In genomic region chr2:85551698-85552678, GRCh38 we compare ENCODE assay signal across 8 cellular contexts. TPM values are rescaled to one million over a fixed set of nuclear protein-coding genes. Genes with fewer than 3 reads are reported as not detected.
A peak's percentile ranks its signal among the peaks of the same experiment; 100 is the strongest.
DNase-seq lines count a peak whose midpoint lies in the region; ATAC-seq, FAIRE-seq and TF ChIP-seq lines count a peak whose summit lies in the region.

No MANE protein-coding gene starts in this region.

- peaks cover 8% of the 10 kb centered on the region for H4K20me1 ChIP-seq in HepG2 (ENCODE audit: insufficient read depth, low read length)

- in situ Hi-C loops in HepG2 (cut with HindIII; ENCODE audit: extremely low pct_ligation_motif_present, low pct_unique_long_range_greater_than_20kb): loop anchor here (5.0 kb wide), 2 partner anchors 130 to 160 kb away; no protein-coding TSS in a partner anchor

- H3K9me3 Mint-ChIP-seq in chondrocyte (ENCODE audit: low read depth): no peaks in the 10 kb centered on the region

- H3K27me3 Mint-ChIP-seq in chondrocyte (ENCODE audit: low read depth): no peaks in the 10 kb centered on the region

- H3K4me3 Mint-ChIP-seq in chondrocyte (ENCODE audit: unreplicated experiment): no peak overlapping the region

- H3K4me2 ChIP-seq in HepG2 (ENCODE audit: low read depth, low read length): no peak overlapping the region

- POLR2A ChIA-PET in HepG2 (lab: Yijun Ruan, JAX): interaction anchor here (0.6 to 20.8 kb wide), 19 partner anchors 9 to 224 kb away, joined by 3 to 645 read pairs (median 4); partner anchors contain the start of genes C2orf68, ELMOD3, GGCX and MAT2A

- no peak overlapping the region for H3K9ac ChIP-seq in HepG2 (ENCODE audit: insufficient read depth, low read depth, low read length)

- TF ChIP-seq EP300 in HepG2 (IDR thresholded peaks at IDR 0.05; ENCODE audit: low read depth in 2 of 2, low read length in 2 of 2) (no peak), HepG2 (CRISPR knock-in tag; IDR thresholded peaks at IDR 0.05; ENCODE audit: borderline replicate concordance) (0 out of 2 replicates have a peak, but pooled peaks have one; percentile 24)

- H3K27ac ChIP-seq in HepG2 (ENCODE audit: extremely low read length, insufficient read depth, low read length): no peak overlapping the region

- no peak overlapping the region for H3K27ac Mint-ChIP-seq in chondrocyte (ENCODE audit: unreplicated experiment)

- ATAC-seq in HG03378 (IDR thresholded peaks at IDR 0.05; ENCODE audit: unreplicated experiment) (peak; percentile 63), HepG2 (peak; percentile 57)

- intact Hi-C loops in HepG2 (cut with micrococcal nuclease; ENCODE audit: unreplicated experiment): loop anchor here (1.0 to 5.0 kb wide), 5 partner anchors 132 to 252 kb away; partner anchors contain the start of genes ELMOD3, RETSAT and TGOLN2

- no peak; a peak in 1 of 4 replicates for TF ChIP-seq POLR2A in HepG2 (IDR thresholded peaks at IDR 0.05; ENCODE audit: insufficient read depth in 1 of 2, low read depth in 2 of 2, low read length in 2 of 2)

- peaks cover 4% of the 10 kb centered on the region for H3K4me1 ChIP-seq in HepG2 (ENCODE audit: insufficient read depth, low read length)

- peak; percentile 98 for FAIRE-seq in HepG2 (lab: Jason Lieb, UNC)

- H3K4me3 ChIP-seq in HepG2 (replicated peaks in 1 of 3; ENCODE audit: insufficient read depth in 1 of 3, low read depth in 2 of 3, low read length in 3 of 3): no peak overlapping the region

- TF ChIP-seq RAD21 in HepG2 (CRISPR knock-in tag; IDR thresholded peaks at IDR 0.05): peak; percentile 97

- no peaks in the 10 kb centered on the region for H3K27me3 ChIP-seq in HepG2 (ENCODE audit: control insufficient read depth in 1 of 2, insufficient read depth in 2 of 2, low read length in 2 of 2)

- H2AFZ ChIP-seq in HepG2 (ENCODE audit: low read length): no peak overlapping the region

- H3K36me3 Mint-ChIP-seq in chondrocyte (ENCODE audit: low read depth): peaks cover 7% of the 10 kb centered on the region

- H3K4me1 Mint-ChIP-seq in chondrocyte (ENCODE audit: low read depth): peaks cover 12% of the 10 kb centered on the region

- TF ChIP-seq CTCF in chondrocyte (IDR thresholded peaks at IDR 0.05): peak; percentile 97
- TF ChIP-seq CTCF in HepG2 (CRISPR knock-in tag; IDR thresholded peaks at IDR 0.05): peak; percentile 96

- WGBS in HepG2 (ENCODE audit: low lambda C conversion rate): 89% methylated on average over 9 of the region's 9 CpGs

- H3K79me2 ChIP-seq in HepG2 (ENCODE audit: insufficient read depth, low read length): peaks cover 5% of the 10 kb centered on the region

- no TSS peak for BruUV-seq in HepG2 (replicated peaks; lab: Mats Ljungman, UMichigan)

- peak; percentile 52 to 81 (median 76) for DNase-seq in NCI-H1417 (lab: John Stamatoyannopoulos, UW)
- no peak for DNase-seq in NCI-H1417 treated with DMSO at 0.1 percent for 48 hours (lab: John Stamatoyannopoulos, UW)
- DNase-seq in NCI-H69 (lab: John Stamatoyannopoulos, UW): peak; percentile 74
- peak; percentile 81 to 93 for DNase-seq in activated CD4-positive, alpha-beta T cell treated with anti-CD3 and anti-CD28 coated beads for 4 hours
- DNase-seq in chondrocyte (ENCODE audit: low spot score): no peak
- peak; percentile 83 for DNase-seq in HepG2 (ENCODE audit: low spot score)
- peak; percentile 75 to 83 (median 83) for DNase-seq in stimulated activated CD4-positive, alpha-beta T cell treated with anti-CD3 and anti-CD28 coated beads, TNF-alpha, amount 100 ng/mL, for 24 hours (ENCODE audit: low read depth in 3 of 3)

- CTCF ChIA-PET in HepG2 (lab: Yijun Ruan, JAX; ENCODE audit: low intra/inter-chr PET ratio, low total read pairs): interaction anchor here (1.3 to 4.8 kb wide), 3 partner anchors 13 to 161 kb away, joined by 5 to 45 read pairs (median 41); partner anchors contain the start of gene MAT2A

- H3K9me3 ChIP-seq in HepG2 (ENCODE audit: low read length): no peaks in the 10 kb centered on the region

- H3K36me3 ChIP-seq in HepG2 (replicated peaks in 1 of 2; ENCODE audit: control insufficient read depth in 1 of 2, insufficient read depth in 2 of 2, low read length in 2 of 2): peaks cover 49 to 76% of the 10 kb centered on the region in 2 experiments

RNA-seq across cellular contexts. Expression of gene GGCX, which starts 9.3 kb away (rescaled TPM):
- total RNA-seq in chondrocyte (55.7 to 78.6 TPM (median 58.6 TPM) in 3 replicates), HepG2 (2016; rRNA removed; fragmentation: Illumina TruSeq; extraction: Trizol) (51.3 and 103 TPM in 2 replicates)
- total RNA-seq in HepG2 (2016; cell fraction: cytosol; rRNA removed; fragmentation: Illumina TruSeq; extraction: Trizol; ENCODE audit: low read depth): 17.1 and 22.7 TPM in 2 replicates
- 48.3 and 106 TPM in 2 replicates for total RNA-seq in HepG2 (2016; cell fraction: insoluble cytoplasmic fraction; rRNA removed; fragmentation: Illumina TruSeq; extraction: Trizol)
- total RNA-seq in HepG2 (2016; cell fraction: membrane; rRNA removed; fragmentation: Illumina TruSeq; extraction: Trizol): 29.4 and 31.6 TPM in 2 replicates
- 105 and 118 TPM in 2 replicates for total RNA-seq in HepG2 (2016; cell fraction: nucleus; rRNA removed; fragmentation: Illumina TruSeq; extraction: Trizol)
- polyA plus RNA-seq in HepG2 (2011; rRNA removed): 72.5 and 74.9 TPM in 2 replicates
- polyA plus RNA-seq in HepG2 (2011; cell fraction: cytosol; rRNA removed): 69.2 and 77.6 TPM in 2 replicates
- polyA plus RNA-seq in HepG2 (2011; cell fraction: nucleus; rRNA removed): 125 and 131 TPM in 2 replicates
- polyA plus RNA-seq in HepG2 (2012): 61.2 and 76.7 TPM in 2 replicates
- polyA plus RNA-seq in HepG2 (2016; cell fraction: cytosol; fragmentation: Illumina TruSeq; extraction: Trizol; ENCODE audit: low read depth): 13.3 and 16.7 TPM in 2 replicates
- 30.8 and 40.7 TPM in 2 replicates for polyA plus RNA-seq in HepG2 (2016; cell fraction: insoluble cytoplasmic fraction; fragmentation: Illumina TruSeq; extraction: Trizol; ENCODE audit: low read depth)
- 17.3 and 20.9 TPM in 2 replicates for polyA plus RNA-seq in HepG2 (2016; cell fraction: membrane; fragmentation: Illumina TruSeq; extraction: Trizol; ENCODE audit: low read depth)
- polyA plus RNA-seq in HepG2 (2016; cell fraction: nucleus; fragmentation: Illumina TruSeq; extraction: Trizol; ENCODE audit: insufficient read depth, low read depth): 107 and 111 TPM in 2 replicates
- polyA minus RNA-seq in HepG2 (2011; rRNA and poly(A)+ RNA removed; ENCODE audit: low replicate concordance): 104 and 294 TPM in 2 replicates
- 49.5 and 52.3 TPM in 2 replicates for polyA minus RNA-seq in HepG2 (2011; cell fraction: cytosol; rRNA and poly(A)+ RNA removed)
- polyA minus RNA-seq in HepG2 (2011; cell fraction: nucleus; rRNA and poly(A)+ RNA removed): 129 and 159 TPM in 2 replicates

RNA-seq across cellular contexts. Expression of gene MAT2A, which starts 13.0 kb away (rescaled TPM):
- total RNA-seq in chondrocyte: 119 to 155 TPM (median 144 TPM) in 3 replicates
- total RNA-seq in HepG2 (2016; rRNA removed; fragmentation: Illumina TruSeq; extraction: Trizol): 55.8 and 155 TPM in 2 replicates
- total RNA-seq in HepG2 (2016; cell fraction: cytosol; rRNA removed; fragmentation: Illumina TruSeq; extraction: Trizol; ENCODE audit: low read depth): 17.0 and 17.4 TPM in 2 replicates
- 56.1 and 159 TPM in 2 replicates for total RNA-seq in HepG2 (2016; cell fraction: insoluble cytoplasmic fraction; rRNA removed; fragmentation: Illumina TruSeq; extraction: Trizol)
- total RNA-seq in HepG2 (2016; cell fraction: membrane; rRNA removed; fragmentation: Illumina TruSeq; extraction: Trizol): 24.5 and 25.4 TPM in 2 replicates
- total RNA-seq in HepG2 (2016; cell fraction: nucleus; rRNA removed; fragmentation: Illumina TruSeq; extraction: Trizol): 512 and 527 TPM in 2 replicates
- 331 and 367 TPM in 2 replicates for polyA plus RNA-seq in HepG2 (2011; rRNA removed)
- polyA plus RNA-seq in HepG2 (2011; cell fraction: cytosol; rRNA removed): 57.6 and 71.2 TPM in 2 replicates
- polyA plus RNA-seq in HepG2 (2011; cell fraction: nucleus; rRNA removed): 1,062 and 1,322 TPM in 2 replicates
- 226 and 241 TPM in 2 replicates for polyA plus RNA-seq in HepG2 (2012)
- polyA plus RNA-seq in HepG2 (2016; cell fraction: cytosol; fragmentation: Illumina TruSeq; extraction: Trizol; ENCODE audit: low read depth): 3.7 and 4.3 TPM in 2 replicates
- 67.1 and 68.7 TPM in 2 replicates for polyA plus RNA-seq in HepG2 (2016; cell fraction: insoluble cytoplasmic fraction; fragmentation: Illumina TruSeq; extraction: Trizol; ENCODE audit: low read depth)
- 13.5 TPM in 2 replicates for polyA plus RNA-seq in HepG2 (2016; cell fraction: membrane; fragmentation: Illumina TruSeq; extraction: Trizol; ENCODE audit: low read depth)
- polyA plus RNA-seq in HepG2 (2016; cell fraction: nucleus; fragmentation: Illumina TruSeq; extraction: Trizol; ENCODE audit: insufficient read depth, low read depth): 1,060 and 1,066 TPM in 2 replicates
- 260 and 404 TPM in 2 replicates for polyA minus RNA-seq in HepG2 (2011; rRNA and poly(A)+ RNA removed; ENCODE audit: low replicate concordance)
- polyA minus RNA-seq in HepG2 (2011; cell fraction: cytosol; rRNA and poly(A)+ RNA removed): 43.2 and 67.4 TPM in 2 replicates
- 961 and 1,136 TPM in 2 replicates for polyA minus RNA-seq in HepG2 (2011; cell fraction: nucleus; rRNA and poly(A)+ RNA removed)

RNA-seq across cellular contexts. Expression of gene VAMP8, which starts 25.4 kb away (rescaled TPM):
- total RNA-seq in chondrocyte: 1.6 to 2.4 TPM (median 2.1 TPM) in 3 replicates
- total RNA-seq in HepG2 (2016; rRNA removed; fragmentation: Illumina TruSeq; extraction: Trizol): 83.3 and 97.0 TPM in 2 replicates
- 33.0 and 34.9 TPM in 2 replicates for total RNA-seq in HepG2 (2016; cell fraction: cytosol; rRNA removed; fragmentation: Illumina TruSeq; extraction: Trizol; ENCODE audit: low read depth)
- total RNA-seq in HepG2 (2016; cell fraction: insoluble cytoplasmic fraction; rRNA removed; fragmentation: Illumina TruSeq; extraction: Trizol): 91.8 and 96.6 TPM in 2 replicates
- total RNA-seq in HepG2 (2016; cell fraction: membrane; rRNA removed; fragmentation: Illumina TruSeq; extraction: Trizol): 38.7 and 40.7 TPM in 2 replicates
- total RNA-seq in HepG2 (2016; cell fraction: nucleus; rRNA removed; fragmentation: Illumina TruSeq; extraction: Trizol): 36.3 and 40.3 TPM in 2 replicates
- polyA plus RNA-seq in HepG2 (2011; rRNA removed): 151 and 157 TPM in 2 replicates
- 149 and 196 TPM in 2 replicates for polyA plus RNA-seq in HepG2 (2011; cell fraction: cytosol; rRNA removed)
- 67.9 and 94.0 TPM in 2 replicates for polyA plus RNA-seq in HepG2 (2011; cell fraction: nucleus; rRNA removed)
- polyA plus RNA-seq in HepG2 (2012): 146 and 149 TPM in 2 replicates
- 45.1 and 52.0 TPM in 2 replicates for polyA plus RNA-seq in HepG2 (2016; cell fraction: cytosol; fragmentation: Illumina TruSeq; extraction: Trizol; ENCODE audit: low read depth)
- 141 and 157 TPM in 2 replicates for polyA plus RNA-seq in HepG2 (2016; cell fraction: insoluble cytoplasmic fraction; fragmentation: Illumina TruSeq; extraction: Trizol; ENCODE audit: low read depth)
- 48.0 and 51.7 TPM in 2 replicates for polyA plus RNA-seq in HepG2 (2016; cell fraction: membrane; fragmentation: Illumina TruSeq; extraction: Trizol; ENCODE audit: low read depth)
- 89.3 and 90.1 TPM in 2 replicates for polyA plus RNA-seq in HepG2 (2016; cell fraction: nucleus; fragmentation: Illumina TruSeq; extraction: Trizol; ENCODE audit: insufficient read depth, low read depth)
- polyA minus RNA-seq in HepG2 (2011; rRNA and poly(A)+ RNA removed; ENCODE audit: low replicate concordance): 33.8 and 60.6 TPM in 2 replicates
- polyA minus RNA-seq in HepG2 (2011; cell fraction: cytosol; rRNA and poly(A)+ RNA removed): 17.8 and 20.1 TPM in 2 replicates
- polyA minus RNA-seq in HepG2 (2011; cell fraction: nucleus; rRNA and poly(A)+ RNA removed): 16.2 and 24.6 TPM in 2 replicates

RNA-seq across cellular contexts. Expression of gene VAMP5, which starts 32.2 kb away (rescaled TPM):
- total RNA-seq in chondrocyte: 1.8 to 2.4 TPM in 2 of 3 replicates, not detected in the other
- 7.2 and 9.0 TPM in 2 replicates for total RNA-seq in HepG2 (2016; rRNA removed; fragmentation: Illumina TruSeq; extraction: Trizol)
- 13.9 and 18.3 TPM in 2 replicates for total RNA-seq in HepG2 (2016; cell fraction: cytosol; rRNA removed; fragmentation: Illumina TruSeq; extraction: Trizol; ENCODE audit: low read depth)
- 7.1 and 9.2 TPM in 2 replicates for total RNA-seq in HepG2 (2016; cell fraction: insoluble cytoplasmic fraction; rRNA removed; fragmentation: Illumina TruSeq; extraction: Trizol)
- total RNA-seq in HepG2 (2016; cell fraction: membrane; rRNA removed; fragmentation: Illumina TruSeq; extraction: Trizol): 12.5 and 15.9 TPM in 2 replicates
- 3.2 and 4.0 TPM in 2 replicates for total RNA-seq in HepG2 (2016; cell fraction: nucleus; rRNA removed; fragmentation: Illumina TruSeq; extraction: Trizol)
- 56.7 and 68.6 TPM in 2 replicates for polyA plus RNA-seq in HepG2 (2011; rRNA removed)
- 87.7 and 90.8 TPM in 2 replicates for polyA plus RNA-seq in HepG2 (2011; cell fraction: cytosol; rRNA removed)
- polyA plus RNA-seq in HepG2 (2011; cell fraction: nucleus; rRNA removed): 35.8 and 44.7 TPM in 2 replicates
- 39.4 and 46.3 TPM in 2 replicates for polyA plus RNA-seq in HepG2 (2012)
- 27.3 and 33.3 TPM in 2 replicates for polyA plus RNA-seq in HepG2 (2016; cell fraction: cytosol; fragmentation: Illumina TruSeq; extraction: Trizol; ENCODE audit: low read depth)
- polyA plus RNA-seq in HepG2 (2016; cell fraction: insoluble cytoplasmic fraction; fragmentation: Illumina TruSeq; extraction: Trizol; ENCODE audit: low read depth): 20.9 and 22.2 TPM in 2 replicates
- 21.7 and 27.9 TPM in 2 replicates for polyA plus RNA-seq in HepG2 (2016; cell fraction: membrane; fragmentation: Illumina TruSeq; extraction: Trizol; ENCODE audit: low read depth)
- polyA plus RNA-seq in HepG2 (2016; cell fraction: nucleus; fragmentation: Illumina TruSeq; extraction: Trizol; ENCODE audit: insufficient read depth, low read depth): 11.7 and 13.5 TPM in 2 replicates
- 5.5 and 44.4 TPM in 2 replicates for polyA minus RNA-seq in HepG2 (2011; rRNA and poly(A)+ RNA removed; ENCODE audit: low replicate concordance)
- 7.3 and 9.1 TPM in 2 replicates for polyA minus RNA-seq in HepG2 (2011; cell fraction: cytosol; rRNA and poly(A)+ RNA removed)
- 2.0 and 4.9 TPM in 2 replicates for polyA minus RNA-seq in HepG2 (2011; cell fraction: nucleus; rRNA and poly(A)+ RNA removed)

RNA-seq across cellular contexts. Expression of gene RNF181, which starts 43.6 kb away (rescaled TPM):
- total RNA-seq in chondrocyte (76.3 to 93.9 TPM (median 89.4 TPM) in 3 replicates), HepG2 (2016; rRNA removed; fragmentation: Illumina TruSeq; extraction: Trizol) (224 and 234 TPM in 2 replicates)
- 68.8 and 79.7 TPM in 2 replicates for total RNA-seq in HepG2 (2016; cell fraction: cytosol; rRNA removed; fragmentation: Illumina TruSeq; extraction: Trizol; ENCODE audit: low read depth)
- total RNA-seq in HepG2 (2016; cell fraction: insoluble cytoplasmic fraction; rRNA removed; fragmentation: Illumina TruSeq; extraction: Trizol): 237 and 239 TPM in 2 replicates
- total RNA-seq in HepG2 (2016; cell fraction: membrane; rRNA removed; fragmentation: Illumina TruSeq; extraction: Trizol): 60.8 and 63.4 TPM in 2 replicates
- 99.4 and 107 TPM in 2 replicates for total RNA-seq in HepG2 (2016; cell fraction: nucleus; rRNA removed; fragmentation: Illumina TruSeq; extraction: Trizol)
- polyA plus RNA-seq in HepG2 (2011; rRNA removed): 578 and 594 TPM in 2 replicates
- polyA plus RNA-seq in HepG2 (2011; cell fraction: cytosol; rRNA removed): 700 and 712 TPM in 2 replicates
- polyA plus RNA-seq in HepG2 (2011; cell fraction: nucleus; rRNA removed): 285 and 326 TPM in 2 replicates
- polyA plus RNA-seq in HepG2 (2012): 240 and 307 TPM in 2 replicates
- 54.1 and 54.2 TPM in 2 replicates for polyA plus RNA-seq in HepG2 (2016; cell fraction: cytosol; fragmentation: Illumina TruSeq; extraction: Trizol; ENCODE audit: low read depth)
- 189 and 200 TPM in 2 replicates for polyA plus RNA-seq in HepG2 (2016; cell fraction: insoluble cytoplasmic fraction; fragmentation: Illumina TruSeq; extraction: Trizol; ENCODE audit: low read depth)
- 43.8 and 45.1 TPM in 2 replicates for polyA plus RNA-seq in HepG2 (2016; cell fraction: membrane; fragmentation: Illumina TruSeq; extraction: Trizol; ENCODE audit: low read depth)
- polyA plus RNA-seq in HepG2 (2016; cell fraction: nucleus; fragmentation: Illumina TruSeq; extraction: Trizol; ENCODE audit: insufficient read depth, low read depth): 124 and 147 TPM in 2 replicates
- polyA minus RNA-seq in HepG2 (2011; rRNA and poly(A)+ RNA removed; ENCODE audit: low replicate concordance): 200 and 300 TPM in 2 replicates
- 65.6 and 78.5 TPM in 2 replicates for polyA minus RNA-seq in HepG2 (2011; cell fraction: cytosol; rRNA and poly(A)+ RNA removed)
- 59.9 and 82.9 TPM in 2 replicates for polyA minus RNA-seq in HepG2 (2011; cell fraction: nucleus; rRNA and poly(A)+ RNA removed)

Comparison
In these comparisons a context has a peak if more than half of its experiments do, and no peak if none do; other contexts are left out.
1. DNase-seq: peak in NCI-H1417 (3 of 3), NCI-H69 (single experiment), activated CD4-positive, alpha-beta T cell treated with anti-CD3 and anti-CD28 coated beads for 4 hours (2 of 2), HepG2 (single experiment) and stimulated activated CD4-positive, alpha-beta T cell treated with anti-CD3 and anti-CD28 coated beads, TNF-alpha, amount 100 ng/mL, for 24 hours (3 of 3); none in NCI-H1417 treated with DMSO at 0.1 percent for 48 hours (single experiment) and chondrocyte (single experiment).